Comparison of ENCODE assay signal across 7 cellular contexts in the genomic region with DNA sequence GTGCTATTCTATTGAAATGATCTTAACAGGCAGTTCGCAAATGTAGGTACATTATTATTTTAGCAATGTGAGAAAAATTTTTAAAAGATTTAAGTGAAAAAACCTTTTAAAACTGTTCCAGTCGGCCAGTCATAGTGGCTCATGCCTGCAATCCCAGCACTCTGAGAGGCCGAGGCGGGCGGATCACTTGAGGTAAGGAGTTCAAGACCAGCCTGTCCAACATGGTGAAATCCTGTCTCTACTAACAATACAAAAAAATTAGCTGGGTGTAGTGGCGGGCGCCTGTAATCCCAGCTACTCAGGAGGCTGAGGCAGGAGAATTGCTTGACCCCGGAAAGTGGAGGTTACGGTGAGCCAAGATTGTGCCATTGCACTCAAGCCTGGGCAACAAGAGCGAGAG. TPM values are rescaled to one million over a fixed set of nuclear protein-coding genes. Genes with fewer than 3 reads are reported as not detected.
"Had no signal": no experiment of that assay in that cellular context is flagged by ENCODE, and none has a peak within 500 bp of the region (broad histone marks: within the 10 kb centered on the region; RNA-seq: fewer than 3 reads in every experiment).

No MANE protein-coding gene starts in this region.

RNA-seq across cellular contexts. Expression of gene TLDC2, which starts 29.6 kb away (rescaled TPM):
- total RNA-seq: activated CD8-positive, alpha-beta T cell treated with anti-CD3 and anti-CD28 coated beads for 36 hours; MCF 10A; OCI-LY7; PC-9; Right ventricle myocardium inferior; SK-MEL-5 had no signal
- polyA plus RNA-seq: IgD-negative memory B cell had no signal
